In genomic region chr11:20387262-20388095, GRCh38 we compare ENCODE assay signal across 8 cellular contexts. TPM values are rescaled to one million over a fixed set of nuclear protein-coding genes. Genes with fewer than 3 reads are reported as not detected.
DNase-seq lines count a peak whose midpoint lies in the region; ATAC-seq, FAIRE-seq and TF ChIP-seq lines count a peak whose summit lies in the region.

Gene PRMT3, plus strand, starts transcription at chr11:20387716. Its CDS starts 31 bp downstream, at chr11:20387747.

- ATAC-seq in naive thymus-derived CD4-positive, alpha-beta T cell = peak; percentile 95
- peak; percentile 96 for ATAC-seq in stimulated activated memory B cell treated with anti-CD40 and anti-IgM and Interleukin-4, amounts not matched to agents 10 μg/mL and 1 μg/mL and 100 μg/mL, for 72 hours

- peak; percentile 30 for FAIRE-seq in H54 (lab: Jason Lieb, UNC)

- peak within 1 kb of the TSS; percentile 87 for H3K27ac ChIP-seq in naive thymus-derived CD4-positive, alpha-beta T cell (ENCODE audit: low read depth, low read length)

- peaks cover 0 to 13% (median 0%) of the 10 kb centered on the region in 3 experiments for H3K36me3 ChIP-seq in naive thymus-derived CD4-positive, alpha-beta T cell (ENCODE audit: control insufficient read depth in 2 of 3, insufficient read depth in 3 of 3, low read length in 3 of 3)

- no peaks in the 10 kb centered on the region for H3K9me3 ChIP-seq in naive thymus-derived CD4-positive, alpha-beta T cell (ENCODE audit: control insufficient read depth in 2 of 3, low read length in 3 of 3)

- DNase-seq in ELF-1 (ENCODE audit: low read depth, low spot score) (peak; percentile 98), H54 (ENCODE audit: insufficient read length, low spot score) (peak; percentile 79), LNCaP clone FGC (ENCODE audit: low read depth) (peak; percentile 70), RPMI8226 (peak; percentile 93), fibroblast of gingiva (ENCODE audit: low read depth) (peak; percentile 95)
- DNase-seq in activated T-helper 1 cell treated with anti-CD3 and anti-CD28 coated beads, Interleukin-2, amount 50 U/mL, for 16 hours (ENCODE audit: low read depth in 1 of 2, low spot score in 1 of 2) = peak; percentile 94 to 97
- DNase-seq in naive thymus-derived CD4-positive, alpha-beta T cell = peak; percentile 96 to 99 (median 98)

- peaks cover 0 to 15% (median 4%) of the 10 kb centered on the region in 5 donors for H3K36me3 Mint-ChIP-seq in naive thymus-derived CD4-positive, alpha-beta T cell
- peaks cover 21% of the 10 kb centered on the region for H3K36me3 Mint-ChIP-seq in stimulated activated memory B cell treated with anti-CD40 and anti-IgM and Interleukin-4, amounts not matched to agents 10 μg/mL and 1 μg/mL and 100 μg/mL, for 72 hours

- POLR2A ChIA-PET in naive thymus-derived CD4-positive, alpha-beta T cell (lab: Charles Lee) = interaction anchor here (0.6 kb wide), 1 partner anchor 27 kb away, joined by 3 read pairs; no protein-coding TSS in a partner anchor

- H3K27me3 Mint-ChIP-seq in naive thymus-derived CD4-positive, alpha-beta T cell = no peaks in the 10 kb centered on the region
- H3K27me3 Mint-ChIP-seq in stimulated activated memory B cell treated with anti-CD40 and anti-IgM and Interleukin-4, amounts not matched to agents 10 μg/mL and 1 μg/mL and 100 μg/mL, for 72 hours = no peaks in the 10 kb centered on the region

- peak within 1 kb of the TSS; percentile 96 to 100 (median 98) for H3K4me3 Mint-ChIP-seq in naive thymus-derived CD4-positive, alpha-beta T cell
- peak within 1 kb of the TSS; percentile 88 for H3K4me3 Mint-ChIP-seq in stimulated activated memory B cell treated with anti-CD40 and anti-IgM and Interleukin-4, amounts not matched to agents 10 μg/mL and 1 μg/mL and 100 μg/mL, for 72 hours

- peak within 1 kb of the TSS; percentile 96 to 100 (median 100) for H3K27ac Mint-ChIP-seq in naive thymus-derived CD4-positive, alpha-beta T cell
- peak within 1 kb of the TSS; percentile 100 for H3K27ac Mint-ChIP-seq in stimulated activated memory B cell treated with anti-CD40 and anti-IgM and Interleukin-4, amounts not matched to agents 10 μg/mL and 1 μg/mL and 100 μg/mL, for 72 hours

- CTCF ChIA-PET in naive thymus-derived CD4-positive, alpha-beta T cell (lab: Charles Lee) = no interaction called here

- H3K4me3 ChIP-seq in LNCaP clone FGC (ENCODE audit: low read depth, low read length) = peak within 1 kb of the TSS; percentile 94
- peak within 1 kb of the TSS; percentile 65 for H3K4me3 ChIP-seq in naive thymus-derived CD4-positive, alpha-beta T cell (ENCODE audit: low read length)

- intact Hi-C loops in naive thymus-derived CD4-positive, alpha-beta T cell (cut with micrococcal nuclease) = loop anchor here (1.0 to 10.0 kb wide), 9 partner anchors 10 to 1993 kb away; partner anchors contain the start of genes HTATIP2 (in 2 of the 2), LDHA (in 1 of the 2) and SPTY2D1 (in 1 of the 2)

- H3K4me1 Mint-ChIP-seq in naive thymus-derived CD4-positive, alpha-beta T cell = peaks cover 9 to 37% (median 26%) of the 10 kb centered on the region in 7 donors
- H3K4me1 Mint-ChIP-seq in stimulated activated memory B cell treated with anti-CD40 and anti-IgM and Interleukin-4, amounts not matched to agents 10 μg/mL and 1 μg/mL and 100 μg/mL, for 72 hours = peaks cover 21% of the 10 kb centered on the region

- no peaks in the 10 kb centered on the region for H3K27me3 ChIP-seq in naive thymus-derived CD4-positive, alpha-beta T cell (ENCODE audit: control insufficient read depth in 2 of 2, insufficient read depth in 2 of 2, low read length in 2 of 2)

- TF ChIP-seq POLR2A in H54 (IDR thresholded peaks at IDR 0.05; ENCODE audit: low read depth, low read length) = peak; percentile 77

- no peaks in the 10 kb centered on the region for H3K9me3 Mint-ChIP-seq in naive thymus-derived CD4-positive, alpha-beta T cell
- no peaks in the 10 kb centered on the region for H3K9me3 Mint-ChIP-seq in stimulated activated memory B cell treated with anti-CD40 and anti-IgM and Interleukin-4, amounts not matched to agents 10 μg/mL and 1 μg/mL and 100 μg/mL, for 72 hours

- peaks cover 14% of the 10 kb centered on the region in 2 donors for H3K4me1 ChIP-seq in naive thymus-derived CD4-positive, alpha-beta T cell (ENCODE audit: control insufficient read depth in 2 of 2, insufficient read depth in 2 of 2, low read length in 2 of 2)

- 0 out of 2 replicates have a peak, but pooled peaks have one; percentile 7 for TF ChIP-seq CTCF in LNCaP clone FGC (IDR thresholded peaks at IDR 0.05; ENCODE audit: control insufficient read depth, extremely low read depth, insufficient read depth)

RNA-seq across cellular contexts. Expression of gene PRMT3, which starts in this region (rescaled TPM):
- 10 to 100 TPM; 12.5 to 19.0 (median 17.7) TPM for total RNA-seq in naive thymus-derived CD4-positive, alpha-beta T cell
- polyA plus RNA-seq in naive thymus-derived CD4-positive, alpha-beta T cell = 10 to 100 TPM in 1 of 2 donors, 1 to 10 TPM in 1; 7.6 to 10.3 TPM

Comparison
In these comparisons a context has a peak if more than half of its experiments do, and no peak if none do; other contexts are left out.
1. Peak in every context shown above with its lines: DNase-seq, ATAC-seq, H3K4me3 ChIP-seq and H3K27ac ChIP-seq.